9 cellular contexts compared by ENCODE assay signal in the genomic region with DNA sequence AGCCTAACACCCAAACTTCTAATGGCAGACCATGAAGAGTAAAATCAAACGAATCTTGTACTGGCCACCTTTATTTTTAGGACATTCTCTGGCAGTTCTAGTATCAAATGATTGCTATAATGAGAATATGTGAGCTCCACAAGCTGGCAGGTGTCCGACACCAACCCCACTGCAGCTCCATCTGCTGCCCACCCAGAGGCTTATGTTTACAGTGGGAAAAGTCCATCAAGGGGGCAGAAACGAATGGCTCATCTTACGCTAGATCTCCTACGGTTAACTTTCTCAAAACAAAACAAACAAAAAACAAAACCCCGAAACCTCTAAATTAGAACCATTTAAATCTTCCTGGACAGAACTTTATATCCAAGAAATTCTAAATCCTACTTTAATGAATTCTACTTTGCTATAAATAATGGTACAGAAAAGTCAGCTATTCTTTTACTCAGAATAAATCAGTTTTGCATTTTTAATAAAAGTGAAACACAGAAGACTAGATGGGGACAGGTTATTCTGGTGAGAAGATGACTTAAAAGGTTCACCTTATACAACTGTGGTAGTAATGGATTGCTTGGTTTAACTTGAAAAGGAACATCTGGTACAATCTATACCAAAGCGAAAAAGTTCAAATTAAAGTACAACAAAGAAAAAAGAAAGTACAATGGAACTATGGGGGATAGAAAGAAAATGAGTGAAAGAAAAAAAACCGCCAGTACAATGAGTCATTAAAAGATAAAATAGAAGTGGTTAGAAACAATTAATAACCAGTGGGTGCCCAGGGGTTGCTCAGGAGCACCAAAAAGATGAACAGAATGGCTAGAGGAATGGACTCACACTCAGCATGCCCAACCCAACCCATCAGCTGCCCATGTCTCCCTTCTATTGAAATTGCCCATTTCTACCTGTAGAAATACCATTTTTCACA. TPM values are rescaled to one million over a fixed set of nuclear protein-coding genes. Genes with fewer than 3 reads are reported as not detected.
DNase-seq lines count a peak whose midpoint lies in the region; ATAC-seq and TF ChIP-seq lines count a peak whose summit lies in the region.
"Had no signal": no experiment of that assay in that cellular context is flagged by ENCODE, and none has a peak within 500 bp of the region (broad histone marks: within the 10 kb centered on the region; RNA-seq: fewer than 3 reads in every experiment).

No MANE protein-coding gene starts in this region.

- H3K9ac ChIP-seq in SK-N-SH, result no peak overlapping the region

- H3K27me3 ChIP-seq in SK-N-SH (ENCODE audit: insufficient read depth) (no peaks in the 10 kb centered on the region), psoas muscle (ENCODE audit: insufficient read depth in 3 of 3, low read length in 2 of 3) (no peaks in the 10 kb centered on the region)

- peaks cover 2% of the 10 kb centered on the region for H3K36me3 Mint-ChIP-seq in activated naive CD8-positive, alpha-beta T cell treated with anti-CD3 and anti-CD28 coated beads, Interleukin-2, amount 50 U/mL, for 24 hours (ENCODE audit: low read depth)

- TF ChIP-seq CTCF in SK-N-SH (IDR thresholded peaks at IDR 0.05) (no peak), psoas muscle (IDR thresholded peaks at IDR 0.05) (no peak)

- H3K36me3 ChIP-seq in SK-N-SH (replicated peaks in 1 of 2; ENCODE audit: control insufficient read depth in 1 of 2, insufficient read depth in 2 of 2, low read length in 1 of 2) (no peaks in the 10 kb centered on the region), psoas muscle (ENCODE audit: insufficient read depth in 1 of 2, low read depth in 1 of 2) (no peaks in the 10 kb centered on the region)

- intact Hi-C loops in psoas muscle (cut with DNase I), result no loop called here

- H3K27ac ChIP-seq in SK-N-SH (ENCODE audit: low read depth in 2 of 2, low read length in 1 of 2), result no peak overlapping the region
- H3K27ac ChIP-seq in psoas muscle, result no peak overlapping the region

- POLR2A ChIA-PET in SK-N-SH (lab: Yijun Ruan, JAX), result no interaction called here

- H3K4me1 ChIP-seq in SK-N-SH (ENCODE audit: control insufficient read depth in 1 of 2, insufficient read depth in 2 of 2, low read depth in 1 of 2, low read length in 1 of 2), result peaks cover 6 to 23% of the 10 kb centered on the region in 2 experiments; a peak in 3 of 4 replicates
- H3K4me1 ChIP-seq in psoas muscle, result peaks cover 87% of the 10 kb centered on the region

- H2AFZ ChIP-seq in SK-N-SH (ENCODE audit: low read depth), result no peak overlapping the region

- H3K27ac Mint-ChIP-seq in activated naive CD8-positive, alpha-beta T cell treated with anti-CD3 and anti-CD28 coated beads, Interleukin-2, amount 50 U/mL, for 24 hours, result peak overlapping the region; percentile 32

- 76% methylated on average over 8 of the region's 8 CpGs for WGBS in SK-N-SH (ENCODE audit: low lambda C conversion rate)
- 46 to 61% (median 55%) methylated on average over 8 of the region's 8 CpGs for WGBS in psoas muscle, 3 donors

- no peak; the same call in 1 of the 2 replicates for TF ChIP-seq RAD21 in SK-N-SH (IDR thresholded peaks at IDR 0.05; ENCODE audit: low read length)

- H3K27me3 Mint-ChIP-seq in activated naive CD8-positive, alpha-beta T cell treated with anti-CD3 and anti-CD28 coated beads, Interleukin-2, amount 50 U/mL, for 24 hours, result no peaks in the 10 kb centered on the region

- H3K9me3 ChIP-seq in SK-N-SH (no peaks in the 10 kb centered on the region), psoas muscle (no peaks in the 10 kb centered on the region)

- H3F3A ChIP-seq in SK-N-SH (replicated peaks; ENCODE audit: insufficient read depth), result peaks cover 14% of the 10 kb centered on the region

- peaks cover 100% of the 10 kb centered on the region for H4K20me1 ChIP-seq in SK-N-SH (ENCODE audit: insufficient read depth)

- H3K4me2 ChIP-seq in SK-N-SH, result peak overlapping the region; percentile 10; the same call in 1 of the 2 replicates

- DNase-seq in SK-N-SH (peak; percentile 41), NCI-H146 treated with DMSO at 0.1 percent for 48 hours (lab: John Stamatoyannopoulos, UW; ENCODE audit: unreplicated experiment) (peak; percentile 48), psoas muscle (no peak), mesenteric fat pad (ENCODE audit: low spot score) (no peak), cortex of kidney (lab: John Stamatoyannopoulos, UW) (no peak)
- no peak for DNase-seq in activated naive CD8-positive, alpha-beta T cell treated with anti-CD3 and anti-CD28 coated beads, Interleukin-2, amount 50 U/mL, for 24 hours

- H3K4me3 ChIP-seq in SK-N-SH (ENCODE audit: low read depth in 2 of 2, low read length in 1 of 2) (no peak overlapping the region), psoas muscle (peak overlapping the region; percentile 2)

- H3K79me2 ChIP-seq in SK-N-SH (ENCODE audit: insufficient read depth), result peaks cover 99% of the 10 kb centered on the region

- no peaks in the 10 kb centered on the region for H3K9me2 ChIP-seq in SK-N-SH

- peaks cover 95% of the 10 kb centered on the region for H3K4me1 Mint-ChIP-seq in activated naive CD8-positive, alpha-beta T cell treated with anti-CD3 and anti-CD28 coated beads, Interleukin-2, amount 50 U/mL, for 24 hours

- CTCF ChIA-PET in SK-N-SH (lab: Yijun Ruan, JAX), result interaction anchor here (1.0 to 5.1 kb wide), 4 partner anchors 16 to 69 kb away, joined by 3 to 24 read pairs (median 6); no protein-coding TSS in a partner anchor

- no peak overlapping the region for H3K4me3 Mint-ChIP-seq in activated naive CD8-positive, alpha-beta T cell treated with anti-CD3 and anti-CD28 coated beads, Interleukin-2, amount 50 U/mL, for 24 hours

- no peak for ATAC-seq in SK-N-SH treated with all-trans-retinoic acid at 6 μM for 48 hours
- peak; percentile 22 for ATAC-seq in activated naive CD8-positive, alpha-beta T cell treated with anti-CD3 and anti-CD28 coated beads, Interleukin-2, amount 50 U/mL, for 24 hours
- ATAC-seq in psoas muscle, result no peak
- no peak for ATAC-seq in GM18511 (IDR thresholded peaks at IDR 0.05; ENCODE audit: unreplicated experiment)
- ATAC-seq: sciatic nerve had no signal

- TF ChIP-seq EP300 in SK-N-SH (IDR thresholded peaks at IDR 0.05; ENCODE audit: borderline replicate concordance in 1 of 2, low read depth in 1 of 2, low read length in 1 of 2), result no peak

- no peaks in the 10 kb centered on the region for H3K9me3 Mint-ChIP-seq in activated naive CD8-positive, alpha-beta T cell treated with anti-CD3 and anti-CD28 coated beads, Interleukin-2, amount 50 U/mL, for 24 hours

TF ChIP-seq in SK-N-SH, 30 proteins besides CTCF, POLR2A, EP300 and RAD21 (continues in another document):
- TF ChIP-seq RXRA (IDR thresholded peaks at IDR 0.05; ENCODE audit: borderline replicate concordance, low read depth), result no peak
- TF ChIP-seq SIN3A (IDR thresholded peaks at IDR 0.05; ENCODE audit: borderline replicate concordance, low read depth, low read length), result no peak
- TF ChIP-seq TAF1 (IDR thresholded peaks at IDR 0.05; ENCODE audit: borderline replicate concordance, low read depth, low read length), result no peak
- TF ChIP-seq FOSL2 (IDR thresholded peaks at IDR 0.05; ENCODE audit: borderline replicate concordance, low read depth), result no peak
- no peak for TF ChIP-seq NRF1 (IDR thresholded peaks at IDR 0.05; ENCODE audit: low read depth, low read length)
- no peak for TF ChIP-seq YY1 (IDR thresholded peaks at IDR 0.05; ENCODE audit: low read depth)
- TF ChIP-seq TEAD4 (IDR thresholded peaks at IDR 0.05; ENCODE audit: borderline replicate concordance, insufficient read depth), result no peak
- TF ChIP-seq FOXM1 (IDR thresholded peaks at IDR 0.05; ENCODE audit: low read depth), result no peak
- no peak for TF ChIP-seq GABPA (IDR thresholded peaks at IDR 0.05; ENCODE audit: low read depth)
- TF ChIP-seq, protein P1, sequence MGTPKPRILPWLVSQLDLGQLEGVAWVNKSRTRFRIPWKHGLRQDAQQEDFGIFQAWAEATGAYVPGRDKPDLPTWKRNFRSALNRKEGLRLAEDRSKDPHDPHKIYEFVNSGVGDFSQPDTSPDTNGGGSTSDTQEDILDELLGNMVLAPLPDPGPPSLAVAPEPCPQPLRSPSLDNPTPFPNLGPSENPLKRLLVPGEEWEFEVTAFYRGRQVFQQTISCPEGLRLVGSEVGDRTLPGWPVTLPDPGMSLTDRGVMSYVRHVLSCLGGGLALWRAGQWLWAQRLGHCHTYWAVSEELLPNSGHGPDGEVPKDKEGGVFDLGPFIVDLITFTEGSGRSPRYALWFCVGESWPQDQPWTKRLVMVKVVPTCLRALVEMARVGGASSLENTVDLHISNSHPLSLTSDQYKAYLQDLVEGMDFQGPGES (IDR thresholded peaks at IDR 0.05; ENCODE audit: low read depth, low read length), result no peak
- no peak for TF ChIP-seq GATA2 (CRISPR knock-in tag; IDR thresholded peaks at IDR 0.05)

TF ChIP-seq in SK-N-SH treated with all-trans-retinoic acid at 6 μM for 48 hours, 23 proteins besides CTCF, POLR2A, EP300 and RAD21:
- TF ChIP-seq TOX (CRISPR knock-in tag; IDR thresholded peaks at IDR 0.05; ENCODE audit: borderline replicate concordance), result no peak
- no peak for TF ChIP-seq ARNTL (CRISPR knock-in tag; IDR thresholded peaks at IDR 0.05; ENCODE audit: borderline replicate concordance, low read depth)
- TF ChIP-seq SNAI2 (CRISPR knock-in tag; IDR thresholded peaks at IDR 0.05), result no peak
- TF ChIP-seq ZNF70 (CRISPR knock-in tag; IDR thresholded peaks at IDR 0.05), result no peak
- TF ChIP-seq ESRRG (CRISPR knock-in tag; IDR thresholded peaks at IDR 0.05), result no peak
- TF ChIP-seq, protein P2, sequence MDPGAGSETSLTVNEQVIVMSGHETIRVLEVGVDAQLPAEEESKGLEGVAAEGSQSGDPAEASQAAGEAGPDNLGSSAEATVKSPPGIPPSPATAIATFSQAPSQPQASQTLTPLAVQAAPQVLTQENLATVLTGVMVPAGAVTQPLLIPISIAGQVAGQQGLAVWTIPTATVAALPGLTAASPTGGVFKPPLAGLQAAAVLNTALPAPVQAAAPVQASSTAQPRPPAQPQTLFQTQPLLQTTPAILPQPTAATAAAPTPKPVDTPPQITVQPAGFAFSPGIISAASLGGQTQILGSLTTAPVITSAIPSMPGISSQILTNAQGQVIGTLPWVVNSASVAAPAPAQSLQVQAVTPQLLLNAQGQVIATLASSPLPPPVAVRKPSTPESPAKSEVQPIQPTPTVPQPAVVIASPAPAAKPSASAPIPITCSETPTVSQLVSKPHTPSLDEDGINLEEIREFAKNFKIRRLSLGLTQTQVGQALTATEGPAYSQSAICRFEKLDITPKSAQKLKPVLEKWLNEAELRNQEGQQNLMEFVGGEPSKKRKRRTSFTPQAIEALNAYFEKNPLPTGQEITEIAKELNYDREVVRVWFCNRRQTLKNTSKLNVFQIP (CRISPR knock-in tag; IDR thresholded peaks at IDR 0.05; ENCODE audit: borderline replicate concordance, low read depth), result no peak

RNA-seq across cellular contexts. Expression of gene GRB2, which starts 40.2 kb away (rescaled TPM):
- polyA plus RNA-seq in SK-N-SH (2012; rRNA removed) (81.6 and 89.6 TPM in 2 replicates), psoas muscle (10 to 100 TPM; 39.5 to 70.9 (median 66.1) TPM)
- polyA plus RNA-seq in SK-N-SH (2012; cell fraction: cytosol; rRNA removed), result 79.2 and 104 TPM in 2 replicates
- polyA plus RNA-seq in SK-N-SH (2012; cell fraction: nucleus; rRNA removed), result 83.6 and 109 TPM in 2 replicates
- total RNA-seq in psoas muscle (10 to 100 TPM; 49.1 to 71.6 (median 58.1) TPM), mesenteric fat pad (154 TPM)

Comparison
In these comparisons a context has a peak if more than half of its experiments do, and no peak if none do; other contexts are left out.
1. DNase-seq: peak in SK-N-SH (single experiment) and NCI-H146 treated with DMSO at 0.1 percent for 48 hours (single experiment); none in activated naive CD8-positive, alpha-beta T cell treated with anti-CD3 and anti-CD28 coated beads, Interleukin-2, amount 50 U/mL, for 24 hours (single experiment), psoas muscle (0 of 2), mesenteric fat pad (single experiment) and cortex of kidney (single experiment).